ENCODE assay signal across 18 cellular contexts in genomic region chr4:52604215-52604614, GRCh38.
"Had no signal": no experiment of that assay in that cellular context is flagged by ENCODE, and none has a peak within 500 bp of the region (broad histone marks: within the 10 kb centered on the region; RNA-seq: fewer than 3 reads in every experiment).

No MANE protein-coding gene starts in this region.

- H3K4me1 Mint-ChIP-seq: activated naive CD4-positive, alpha-beta T cell treated with anti-CD3 and anti-CD28 coated beads, Interleukin-2, amount 50 U/mL, for 24 hours; naive thymus-derived CD8-positive, alpha-beta T cell had no signal

- H3K27me3 ChIP-seq: neutrophil, ovary, upper lobe of right lung had no signal

- H3K27ac ChIP-seq: neutrophil, ovary, psoas muscle, upper lobe of right lung, VCaP had no signal

- H3K4me1 ChIP-seq: psoas muscle, upper lobe of right lung had no signal

- H3K4me3 ChIP-seq: lung, ovary, psoas muscle, upper lobe of right lung had no signal

- DNase-seq: activated CD4-positive, alpha-beta T cell treated with anti-CD3 and anti-CD28 coated beads, Interleukin-2, amount 50 U/mL, for 1 hour; activated CD8-positive, alpha-beta T cell treated with anti-CD3 and anti-CD28 coated beads, Interleukin-2, amount 10 ng/mL, durations not matched to agents 7 days and 5 days; activated gamma-delta T cell treated with Interleukin-2 at 50 U/mL for 16 hours; aorta; cerebellar nuclear complex; cortex of kidney; naive thymus-derived CD8-positive, alpha-beta T cell; ovary; psoas muscle; right cardiac atrium; stimulated activated CD4-positive, alpha-beta T cell treated with anti-CD3 and anti-CD28 coated beads, Interleukin-4, amount 100 ng/mL, for 24 hours; stimulated activated naive CD4-positive, alpha-beta T cell treated with Interleukin-2 at 50 U/mL for 16 hours; upper lobe of right lung had no signal

- H3K27ac Mint-ChIP-seq: activated CD8-positive, alpha-beta T cell treated with anti-CD3 and anti-CD28 coated beads, Interleukin-2, amount 10 ng/mL, durations not matched to agents 7 days and 5 days; activated naive CD4-positive, alpha-beta T cell treated with anti-CD3 and anti-CD28 coated beads, Interleukin-2, amount 50 U/mL, for 24 hours; naive thymus-derived CD8-positive, alpha-beta T cell had no signal

- H3K4me3 Mint-ChIP-seq: activated CD8-positive, alpha-beta T cell treated with anti-CD3 and anti-CD28 coated beads, Interleukin-2, amount 10 ng/mL, durations not matched to agents 7 days and 5 days; activated naive CD4-positive, alpha-beta T cell treated with anti-CD3 and anti-CD28 coated beads, Interleukin-2, amount 50 U/mL, for 24 hours; naive thymus-derived CD8-positive, alpha-beta T cell had no signal

- H3K36me3 ChIP-seq: neutrophil, ovary had no signal

- H3K9me3 Mint-ChIP-seq: activated naive CD4-positive, alpha-beta T cell treated with anti-CD3 and anti-CD28 coated beads, Interleukin-2, amount 50 U/mL, for 24 hours had no signal

- ATAC-seq: activated CD4-positive, CD25-positive, alpha-beta regulatory T cell treated with anti-CD3 and anti-CD28 coated beads, Interleukin-2, amount 50 U/mL, for 24 hours; activated CD8-positive, alpha-beta T cell treated with anti-CD3 and anti-CD28 coated beads, Interleukin-2, amount 10 ng/mL, durations not matched to agents 7 days and 5 days; naive thymus-derived CD8-positive, alpha-beta T cell; psoas muscle; upper lobe of right lung had no signal

- H3K9me3 ChIP-seq: neutrophil, ovary, psoas muscle, upper lobe of right lung had no signal
